Comparison of ENCODE assay signal across 8 cellular contexts in genomic region chr14:24189059-24189375, GRCh38. TPM values are rescaled to one million over a fixed set of nuclear protein-coding genes. Genes with fewer than 3 reads are reported as not detected.
DNase-seq lines count a peak whose midpoint lies in the region; ATAC-seq and TF ChIP-seq lines count a peak whose summit lies in the region.

No MANE protein-coding gene starts in this region.

- no peaks in the 10 kb centered on the region for H3K27me3 Mint-ChIP-seq in activated CD4-positive, alpha-beta T cell treated with anti-CD3 and anti-CD28 coated beads, Interleukin-2, amount 10 ng/mL, durations not matched to agents 24 days and 14 days
- no peaks in the 10 kb centered on the region for H3K27me3 Mint-ChIP-seq in activated CD8-positive, alpha-beta T cell treated with anti-CD3 and anti-CD28 coated beads for 36 hours
- peaks cover 8 to 21% (median 11%) of the 10 kb centered on the region in 3 donors for H3K27me3 Mint-ChIP-seq in immature natural killer cell (ENCODE audit: low read depth in 3 of 3)

- H3K9me3 ChIP-seq in subcutaneous abdominal adipose tissue (ENCODE audit: control insufficient read depth in 5 of 5, low read length in 5 of 5): no peaks in the 10 kb centered on the region

- no peak for TF ChIP-seq CTCF in activated CD8-positive, alpha-beta T cell treated with anti-CD3 and anti-CD28 coated beads for 36 hours (IDR thresholded peaks at IDR 0.05)

- H3K4me1 ChIP-seq in subcutaneous abdominal adipose tissue (ENCODE audit: control insufficient read depth in 5 of 5, insufficient read depth in 5 of 5, low read length in 5 of 5): peaks cover 6 to 22% (median 20%) of the 10 kb centered on the region in 5 donors

- peaks cover 34% of the 10 kb centered on the region for H3K4me1 Mint-ChIP-seq in activated CD4-positive, alpha-beta T cell treated with anti-CD3 and anti-CD28 coated beads, Interleukin-2, amount 10 ng/mL, durations not matched to agents 24 days and 14 days
- peaks cover 43% of the 10 kb centered on the region for H3K4me1 Mint-ChIP-seq in activated CD8-positive, alpha-beta T cell treated with anti-CD3 and anti-CD28 coated beads for 36 hours (ENCODE audit: low read depth)
- peaks cover 37 to 41% of the 10 kb centered on the region in 2 donors for H3K4me1 Mint-ChIP-seq in immature natural killer cell

- no peak for DNase-seq in activated CD4-positive, alpha-beta T cell treated with anti-CD3 and anti-CD28 coated beads, Interleukin-2, amount 10 ng/mL, durations not matched to agents 24 days and 14 days
- DNase-seq in activated CD4-positive, alpha-beta T cell treated with anti-CD3 and anti-CD28 coated beads for 48 hours: no peak
- DNase-seq in activated CD8-positive, alpha-beta T cell treated with anti-CD3 and anti-CD28 coated beads for 36 hours: no peak
- DNase-seq in immature natural killer cell: no peak
- no peak for DNase-seq in SKM-1 (lab: John Stamatoyannopoulos, UW; ENCODE audit: unreplicated experiment)
- no peak for DNase-seq in NCI-H526 treated with DMSO at 0.1 percent for 48 hours (lab: John Stamatoyannopoulos, UW)

- H3K36me3 Mint-ChIP-seq in activated CD4-positive, alpha-beta T cell treated with anti-CD3 and anti-CD28 coated beads, Interleukin-2, amount 10 ng/mL, durations not matched to agents 24 days and 14 days (ENCODE audit: low read depth): peaks cover 54% of the 10 kb centered on the region
- peaks cover 35% of the 10 kb centered on the region for H3K36me3 Mint-ChIP-seq in activated CD8-positive, alpha-beta T cell treated with anti-CD3 and anti-CD28 coated beads for 36 hours (ENCODE audit: low read depth)
- peaks cover 3 to 13% (median 8%) of the 10 kb centered on the region in 3 donors for H3K36me3 Mint-ChIP-seq in immature natural killer cell

- no peaks in the 10 kb centered on the region for H3K27me3 ChIP-seq in subcutaneous abdominal adipose tissue (ENCODE audit: control insufficient read depth in 5 of 5, insufficient read depth in 4 of 5, low read length in 5 of 5)

- H3K9me3 Mint-ChIP-seq in activated CD4-positive, alpha-beta T cell treated with anti-CD3 and anti-CD28 coated beads, Interleukin-2, amount 10 ng/mL, durations not matched to agents 24 days and 14 days: no peaks in the 10 kb centered on the region
- no peaks in the 10 kb centered on the region for H3K9me3 Mint-ChIP-seq in activated CD8-positive, alpha-beta T cell treated with anti-CD3 and anti-CD28 coated beads for 36 hours
- no peaks in the 10 kb centered on the region for H3K9me3 Mint-ChIP-seq in immature natural killer cell

- CTCF ChIA-PET in activated CD8-positive, alpha-beta T cell treated with anti-CD3 and anti-CD28 coated beads for 36 hours (lab: Charles Lee): interaction anchor here (1.0 to 1.4 kb wide), 8 partner anchors 26 to 243 kb away, joined by 3 to 6 read pairs (median 3); partner anchors contain the start of genes CIDEB, IRF9 and MDP1

- ATAC-seq in activated CD8-positive, alpha-beta T cell treated with anti-CD3 and anti-CD28 coated beads for 36 hours: no peak
- ATAC-seq in GM21619 (IDR thresholded peaks at IDR 0.05; ENCODE audit: unreplicated experiment): no peak

- intact Hi-C loops in activated CD4-positive, alpha-beta T cell treated with anti-CD3 and anti-CD28 coated beads, Interleukin-2, amount 10 ng/mL, durations not matched to agents 24 days and 14 days (cut with micrococcal nuclease): loop anchor here (2.0 kb wide), 1 partner anchor 42 kb away; the partner anchor contains the start of genes PSME2 and RNF31
- intact Hi-C loops in activated CD8-positive, alpha-beta T cell treated with anti-CD3 and anti-CD28 coated beads for 36 hours (cut with micrococcal nuclease): no loop called here

- H3K36me3 ChIP-seq in subcutaneous abdominal adipose tissue (ENCODE audit: control insufficient read depth in 5 of 5, insufficient read depth in 5 of 5, low read length in 5 of 5): peaks cover 5 to 63% (median 50%) of the 10 kb centered on the region in 5 donors

- peak overlapping the region; percentile 92 for H3K4me3 Mint-ChIP-seq in activated CD4-positive, alpha-beta T cell treated with anti-CD3 and anti-CD28 coated beads, Interleukin-2, amount 10 ng/mL, durations not matched to agents 24 days and 14 days
- H3K4me3 Mint-ChIP-seq in activated CD8-positive, alpha-beta T cell treated with anti-CD3 and anti-CD28 coated beads for 36 hours: peak overlapping the region; percentile 92
- H3K4me3 Mint-ChIP-seq in immature natural killer cell: peak overlapping the region; percentile 89 to 93 (median 91)

- peak overlapping the region; percentile 74 for H3K27ac ChIP-seq in subcutaneous abdominal adipose tissue (ENCODE audit: low read depth, low read length)

- POLR2A ChIA-PET in activated CD8-positive, alpha-beta T cell treated with anti-CD3 and anti-CD28 coated beads for 36 hours (lab: Charles Lee): interaction anchor here (0.8 to 13.4 kb wide), 25 partner anchors 10 to 249 kb away, joined by 3 to 163 read pairs (median 4); partner anchors contain the start of genes CHMP4A, DCAF11, EMC9 and IRF9

- peak overlapping the region in 1 of 5 donors; percentile 78 for H3K9ac ChIP-seq in subcutaneous abdominal adipose tissue (ENCODE audit: low read length in 5 of 5)

- peak overlapping the region in 3 of 5 donors; percentile 74 to 76 (median 74) for H3K4me3 ChIP-seq in subcutaneous abdominal adipose tissue (ENCODE audit: low read depth in 1 of 5, low read length in 5 of 5)

- H3K27ac Mint-ChIP-seq in activated CD4-positive, alpha-beta T cell treated with anti-CD3 and anti-CD28 coated beads, Interleukin-2, amount 10 ng/mL, durations not matched to agents 24 days and 14 days: peak overlapping the region; percentile 93
- peak overlapping the region; percentile 85 for H3K27ac Mint-ChIP-seq in activated CD8-positive, alpha-beta T cell treated with anti-CD3 and anti-CD28 coated beads for 36 hours
- H3K27ac Mint-ChIP-seq in immature natural killer cell: peak overlapping the region; percentile 85 to 98 (median 94)

RNA-seq across cellular contexts. Expression of gene IPO4, which starts 0.4 kb away (rescaled TPM):
- 107 and 112 TPM in 2 replicates for total RNA-seq in activated CD4-positive, alpha-beta T cell treated with anti-CD3 and anti-CD28 coated beads, Interleukin-2, amount 10 ng/mL, durations not matched to agents 24 days and 14 days
- total RNA-seq in activated CD8-positive, alpha-beta T cell treated with anti-CD3 and anti-CD28 coated beads for 36 hours: 100 to 1,000 TPM in 1 of 2 experiments, 10 to 100 TPM in 1; 98.4 to 102 TPM
- 10 to 100 TPM; 10.1 to 21.0 (median 11.3) TPM for polyA plus RNA-seq in immature natural killer cell

RNA-seq across cellular contexts. Expression of gene TM9SF1, which starts 6.2 kb away (rescaled TPM):
- total RNA-seq in activated CD4-positive, alpha-beta T cell treated with anti-CD3 and anti-CD28 coated beads, Interleukin-2, amount 10 ng/mL, durations not matched to agents 24 days and 14 days: 35.1 and 36.4 TPM in 2 replicates
- 10 to 100 TPM; 16.3 to 18.0 TPM for total RNA-seq in activated CD8-positive, alpha-beta T cell treated with anti-CD3 and anti-CD28 coated beads for 36 hours
- polyA plus RNA-seq in immature natural killer cell: 10 to 100 TPM; 31.0 to 60.5 (median 42.4) TPM

RNA-seq across cellular contexts. Expression of gene TSSK4, which starts 16.5 kb away (rescaled TPM):
- 0.26 and 0.36 TPM in 2 replicates for total RNA-seq in activated CD4-positive, alpha-beta T cell treated with anti-CD3 and anti-CD28 coated beads, Interleukin-2, amount 10 ng/mL, durations not matched to agents 24 days and 14 days
- total RNA-seq in activated CD8-positive, alpha-beta T cell treated with anti-CD3 and anti-CD28 coated beads for 36 hours: under 1 TPM in 1 of 2 experiments, not detected in 1; 0.18 TPM
- polyA plus RNA-seq in immature natural killer cell: 1 to 10 TPM in 2 of 3 donors, under 1 TPM in 1; 0.38 to 3.0 (median 3.0) TPM

RNA-seq across cellular contexts. Expression of gene REC8, which starts 17.1 kb away (rescaled TPM):
- total RNA-seq in activated CD4-positive, alpha-beta T cell treated with anti-CD3 and anti-CD28 coated beads, Interleukin-2, amount 10 ng/mL, durations not matched to agents 24 days and 14 days: 33.8 and 34.3 TPM in 2 replicates
- 10 to 100 TPM; 25.0 to 32.9 TPM for total RNA-seq in activated CD8-positive, alpha-beta T cell treated with anti-CD3 and anti-CD28 coated beads for 36 hours
- 10 to 100 TPM in 1 of 3 donors, 1 to 10 TPM in 2; 1.7 to 15.2 (median 3.8) TPM for polyA plus RNA-seq in immature natural killer cell

RNA-seq across cellular contexts. Expression of gene CHMP4A, which starts 24.3 kb away (rescaled TPM):
- total RNA-seq in activated CD4-positive, alpha-beta T cell treated with anti-CD3 and anti-CD28 coated beads, Interleukin-2, amount 10 ng/mL, durations not matched to agents 24 days and 14 days: 88.0 and 89.9 TPM in 2 replicates
- total RNA-seq in activated CD8-positive, alpha-beta T cell treated with anti-CD3 and anti-CD28 coated beads for 36 hours: 10 to 100 TPM; 55.6 to 61.8 TPM
- 100 to 1,000 TPM; 162 to 203 (median 168) TPM for polyA plus RNA-seq in immature natural killer cell
